11 cellular contexts compared by ENCODE assay signal in the genomic region with DNA sequence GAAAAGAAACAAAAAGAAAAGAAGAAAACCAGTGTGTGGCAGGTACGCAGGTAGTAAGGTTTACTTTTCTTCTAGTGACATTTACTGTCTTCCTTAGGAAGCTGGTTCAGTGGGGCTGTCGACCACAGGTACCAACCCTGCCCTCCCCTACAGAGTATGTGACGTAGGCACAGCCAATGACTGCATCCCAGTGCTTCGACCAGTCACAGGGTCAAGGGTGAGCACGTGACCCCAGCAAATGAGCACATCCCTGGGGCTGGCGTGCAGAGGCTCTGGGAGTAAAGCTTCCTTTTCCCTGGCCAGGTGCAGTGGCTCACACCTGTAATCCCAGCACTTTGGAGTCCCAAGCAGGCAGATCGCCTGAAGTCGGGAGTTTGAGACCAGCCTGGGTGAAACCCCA. TPM values are rescaled to one million over a fixed set of nuclear protein-coding genes. Genes with fewer than 3 reads are reported as not detected.
A peak's percentile ranks its signal among the peaks of the same experiment; 100 is the strongest.
DNase-seq lines count a peak whose midpoint lies in the region; ATAC-seq and TF ChIP-seq lines count a peak whose summit lies in the region.
"Had no signal": no experiment of that assay in that cellular context is flagged by ENCODE, and none has a peak within 500 bp of the region (broad histone marks: within the 10 kb centered on the region; RNA-seq: fewer than 3 reads in every experiment).

No MANE protein-coding gene starts in this region.

- H3K27ac Mint-ChIP-seq in endothelial cell (ENCODE audit: unreplicated experiment): no peak overlapping the region

- no peaks in the 10 kb centered on the region for H3K4me1 ChIP-seq in effector memory CD4-positive, alpha-beta T cell (ENCODE audit: control insufficient read depth, insufficient read depth, low read length, poor library complexity, severe bottlenecking)

- peak; percentile 79 for ATAC-seq in GM18511 (IDR thresholded peaks at IDR 0.05; ENCODE audit: unreplicated experiment)
- peak; percentile 63 for ATAC-seq in GM21529 (IDR thresholded peaks at IDR 0.05; ENCODE audit: unreplicated experiment)
- ATAC-seq in HG03457 (IDR thresholded peaks at IDR 0.05; ENCODE audit: unreplicated experiment): peak; percentile 63
- ATAC-seq in activated T-cell treated with anti-CD3 and anti-CD28 coated beads, Interleukin-2, amount 50 U/mL, for 4 hours: no peak

- H3K9me3 ChIP-seq in effector memory CD4-positive, alpha-beta T cell (ENCODE audit: control insufficient read depth, low read length): no peaks in the 10 kb centered on the region

- no peaks in the 10 kb centered on the region for H3K36me3 Mint-ChIP-seq in endothelial cell (ENCODE audit: low read depth, unreplicated experiment)
- no peaks in the 10 kb centered on the region for H3K36me3 Mint-ChIP-seq in activated T-cell treated with anti-CD3 and anti-CD28 coated beads, Interleukin-2, amount 50 U/mL, for 4 hours (ENCODE audit: insufficient read depth)

- peaks cover 13% of the 10 kb centered on the region for H3K4me1 Mint-ChIP-seq in endothelial cell (ENCODE audit: unreplicated experiment)
- peaks cover 10% of the 10 kb centered on the region for H3K4me1 Mint-ChIP-seq in activated T-cell treated with anti-CD3 and anti-CD28 coated beads, Interleukin-2, amount 50 U/mL, for 4 hours (ENCODE audit: low read depth)

- no peaks in the 10 kb centered on the region for H3K27me3 ChIP-seq in effector memory CD4-positive, alpha-beta T cell (replicated peaks; ENCODE audit: control insufficient read depth, insufficient read depth, low read length, poor library complexity, severe bottlenecking)

- H3K9me3 Mint-ChIP-seq in endothelial cell (ENCODE audit: unreplicated experiment): no peaks in the 10 kb centered on the region
- no peaks in the 10 kb centered on the region for H3K9me3 Mint-ChIP-seq in activated T-cell treated with anti-CD3 and anti-CD28 coated beads, Interleukin-2, amount 50 U/mL, for 4 hours

- TF ChIP-seq CTCF in endothelial cell (IDR thresholded peaks at IDR 0.05; ENCODE audit: unreplicated experiment): no peak

- no peak overlapping the region for H3K4me3 Mint-ChIP-seq in endothelial cell (ENCODE audit: unreplicated experiment)
- H3K4me3 Mint-ChIP-seq in activated T-cell treated with anti-CD3 and anti-CD28 coated beads, Interleukin-2, amount 50 U/mL, for 4 hours: no peak overlapping the region

- no peaks in the 10 kb centered on the region for H3K27me3 Mint-ChIP-seq in endothelial cell (ENCODE audit: unreplicated experiment)
- H3K27me3 Mint-ChIP-seq in activated T-cell treated with anti-CD3 and anti-CD28 coated beads, Interleukin-2, amount 50 U/mL, for 4 hours (ENCODE audit: low read depth): no peaks in the 10 kb centered on the region

- DNase-seq in iPS-NIHi7 (ENCODE audit: extremely low spot score) (peak; percentile 63), endothelial cell (ENCODE audit: low spot score) (no peak)
- no peak for DNase-seq in stimulated activated naive CD4-positive, alpha-beta T cell treated with Interleukin-2 at 50 U/mL for 16 hours (lab: John Stamatoyannopoulos, UW)
- DNase-seq in effector memory CD4-positive, alpha-beta T cell: no peak
- no peak for DNase-seq in activated T-cell treated with anti-CD3 and anti-CD28 coated beads, Interleukin-2, amount 50 U/mL, for 4 hours
- DNase-seq: activated naive CD4-positive, alpha-beta T cell; NCI-H1092; stimulated activated CD4-positive, alpha-beta T cell treated with anti-CD3 and anti-CD28 coated beads, Interleukin-15, amount 100 ng/mL, for 24 hours had no signal

- no peak overlapping the region for H3K4me3 ChIP-seq in effector memory CD4-positive, alpha-beta T cell (ENCODE audit: insufficient read depth, low read depth, low read length, poor library complexity, severe bottlenecking)

- H3K36me3 ChIP-seq in effector memory CD4-positive, alpha-beta T cell (ENCODE audit: control insufficient read depth, insufficient read depth, low read length): no peaks in the 10 kb centered on the region

- no peak overlapping the region for H3K27ac ChIP-seq in effector memory CD4-positive, alpha-beta T cell (ENCODE audit: insufficient read depth, low read length, poor library complexity, severe bottlenecking)

RNA-seq across cellular contexts. Expression of gene PLCG2, which starts 38.9 kb away (rescaled TPM):
- 103 TPM for total RNA-seq in endothelial cell (ENCODE audit: unreplicated experiment)
- total RNA-seq in activated T-cell treated with anti-CD3 and anti-CD28 coated beads, Interleukin-2, amount 50 U/mL, for 4 hours: 1 to 10 TPM; 2.6 to 3.4 (median 2.7) TPM

Comparison
In these comparisons a context has a peak if more than half of its experiments do, and no peak if none do; other contexts are left out.
1. ATAC-seq: peak in GM18511 (single experiment), GM21529 (single experiment) and HG03457 (single experiment); none in activated T-cell treated with anti-CD3 and anti-CD28 coated beads, Interleukin-2, amount 50 U/mL, for 4 hours (0 of 2).
2. RNA of gene PLCG2, which starts 38.9 kb away (total RNA-seq): 103 TPM in endothelial cell (single experiment); 2.6 to 3.4 TPM in activated T-cell treated with anti-CD3 and anti-CD28 coated beads, Interleukin-2, amount 50 U/mL, for 4 hours; every median in the first group is over 10 times any median in the second.